17 cellular contexts compared by ENCODE assay signal in the genomic region with DNA sequence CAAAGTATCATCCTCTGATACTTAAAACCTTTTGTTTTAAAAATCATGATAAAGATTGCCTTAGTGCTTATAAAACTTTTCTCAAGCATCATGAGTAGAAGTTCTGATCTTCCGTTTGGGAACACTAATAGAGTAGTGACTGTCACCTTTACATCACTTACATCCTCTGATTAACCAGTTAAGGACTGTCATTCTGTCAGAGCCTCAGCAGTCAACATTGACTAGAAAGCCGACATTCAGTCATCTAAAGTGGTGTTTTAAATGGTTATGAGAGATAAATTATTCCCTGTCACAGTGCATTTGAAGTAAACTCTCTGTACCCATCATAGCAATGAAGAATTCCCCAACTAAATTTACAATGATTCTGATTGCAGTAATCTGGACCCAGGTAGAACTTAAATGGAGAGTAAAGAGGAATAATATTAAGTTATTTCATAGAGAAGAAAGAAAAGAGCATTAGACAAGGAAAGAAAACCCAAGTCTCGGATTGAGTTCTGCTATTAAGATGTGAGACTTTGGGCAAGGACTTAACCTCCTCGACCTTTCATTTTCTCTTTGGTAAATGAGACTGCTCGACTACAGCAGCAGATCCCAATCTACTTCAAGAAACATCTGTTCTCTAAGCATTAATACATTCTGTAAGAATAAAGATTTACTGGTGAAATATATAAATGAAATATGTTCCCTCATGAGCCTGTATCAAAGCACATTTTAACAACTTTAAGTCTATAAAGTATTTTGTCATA.
"Had no signal": no experiment of that assay in that cellular context is flagged by ENCODE, and none has a peak within 500 bp of the region (broad histone marks: within the 10 kb centered on the region; RNA-seq: fewer than 3 reads in every experiment).

No MANE protein-coding gene starts in this region.

- H3K27ac Mint-ChIP-seq: activated CD4-positive, alpha-beta memory T cell treated with anti-CD3 and anti-CD28 coated beads, Interleukin-2, amount 10 ng/mL, durations not matched to agents 7 days and 5 days; activated CD4-positive, alpha-beta T cell treated with anti-CD3 and anti-CD28 coated beads for 36 hours; activated CD8-positive, alpha-beta memory T cell treated with anti-CD3 and anti-CD28 coated beads, Interleukin-2, amount 10 ng/mL, durations not matched to agents 7 days and 5 days; activated T-helper 17 cell treated with anti-CD3 and anti-CD28 coated beads, Interleukin-2, amount 50 U/mL, for 72 hours; natural killer cell had no signal

- H3K36me3 Mint-ChIP-seq: activated CD8-positive, alpha-beta memory T cell treated with anti-CD3 and anti-CD28 coated beads, Interleukin-2, amount 10 ng/mL, durations not matched to agents 7 days and 5 days had no signal

- H3K4me1 Mint-ChIP-seq: activated CD4-positive, alpha-beta memory T cell treated with anti-CD3 and anti-CD28 coated beads, Interleukin-2, amount 10 ng/mL, durations not matched to agents 7 days and 5 days; activated CD4-positive, alpha-beta T cell treated with anti-CD3 and anti-CD28 coated beads for 36 hours; activated CD8-positive, alpha-beta memory T cell treated with anti-CD3 and anti-CD28 coated beads, Interleukin-2, amount 10 ng/mL, durations not matched to agents 7 days and 5 days; activated T-helper 17 cell treated with anti-CD3 and anti-CD28 coated beads, Interleukin-2, amount 50 U/mL, for 72 hours; natural killer cell had no signal

- H3K9me3 ChIP-seq: body of pancreas, thyroid gland had no signal

- H3K27me3 ChIP-seq: body of pancreas, spleen, thyroid gland had no signal

- H3K27ac ChIP-seq: body of pancreas, spleen, thyroid gland had no signal

- H3K4me3 Mint-ChIP-seq: activated CD4-positive, alpha-beta memory T cell treated with anti-CD3 and anti-CD28 coated beads, Interleukin-2, amount 10 ng/mL, durations not matched to agents 7 days and 5 days; activated CD4-positive, alpha-beta T cell treated with anti-CD3 and anti-CD28 coated beads for 36 hours; activated CD8-positive, alpha-beta memory T cell treated with anti-CD3 and anti-CD28 coated beads, Interleukin-2, amount 10 ng/mL, durations not matched to agents 7 days and 5 days; activated T-helper 17 cell treated with anti-CD3 and anti-CD28 coated beads, Interleukin-2, amount 50 U/mL, for 72 hours; natural killer cell had no signal

- H3K36me3 ChIP-seq: spleen, thyroid gland had no signal

- H3K27me3 Mint-ChIP-seq: activated CD4-positive, alpha-beta memory T cell treated with anti-CD3 and anti-CD28 coated beads, Interleukin-2, amount 10 ng/mL, durations not matched to agents 7 days and 5 days; activated CD4-positive, alpha-beta T cell treated with anti-CD3 and anti-CD28 coated beads for 36 hours; activated CD8-positive, alpha-beta memory T cell treated with anti-CD3 and anti-CD28 coated beads, Interleukin-2, amount 10 ng/mL, durations not matched to agents 7 days and 5 days; activated T-helper 17 cell treated with anti-CD3 and anti-CD28 coated beads, Interleukin-2, amount 50 U/mL, for 72 hours had no signal

- ATAC-seq: activated CD4-positive, alpha-beta T cell treated with anti-CD3 and anti-CD28 coated beads for 36 hours; activated CD8-positive, alpha-beta memory T cell treated with anti-CD3 and anti-CD28 coated beads, Interleukin-2, amount 10 ng/mL, durations not matched to agents 7 days and 5 days; activated T-helper 17 cell treated with anti-CD3 and anti-CD28 coated beads, Interleukin-2, amount 50 U/mL, for 72 hours; body of pancreas; left lobe of liver; natural killer cell had no signal

- DNase-seq: activated CD4-positive, alpha-beta memory T cell treated with anti-CD3 and anti-CD28 coated beads, Interleukin-2, amount 10 ng/mL, durations not matched to agents 7 days and 5 days; activated CD4-positive, alpha-beta T cell treated with anti-CD3 and anti-CD28 coated beads for 36 hours; activated CD8-positive, alpha-beta memory T cell treated with anti-CD3 and anti-CD28 coated beads, Interleukin-2, amount 10 ng/mL, durations not matched to agents 7 days and 5 days; activated naive CD4-positive, alpha-beta T cell treated with Interleukin-2 at 50 U/mL for 16 hours; activated T-cell treated with anti-CD3 and anti-CD28 coated beads, Interleukin-2, amount 50 U/mL, for 1 hour; body of pancreas; caudate nucleus; erythroblast; natural killer cell; occipital lobe; spleen; stimulated activated CD8-positive, alpha-beta memory T cell treated with anti-CD3 and anti-CD28 coated beads, Interleukin-4, amount 100 ng/mL, for 48 hours; stimulated activated naive CD4-positive, alpha-beta T cell; thyroid gland had no signal

- H3K4me3 ChIP-seq: body of pancreas, lung, spleen, thyroid gland had no signal
